In the genomic region with DNA sequence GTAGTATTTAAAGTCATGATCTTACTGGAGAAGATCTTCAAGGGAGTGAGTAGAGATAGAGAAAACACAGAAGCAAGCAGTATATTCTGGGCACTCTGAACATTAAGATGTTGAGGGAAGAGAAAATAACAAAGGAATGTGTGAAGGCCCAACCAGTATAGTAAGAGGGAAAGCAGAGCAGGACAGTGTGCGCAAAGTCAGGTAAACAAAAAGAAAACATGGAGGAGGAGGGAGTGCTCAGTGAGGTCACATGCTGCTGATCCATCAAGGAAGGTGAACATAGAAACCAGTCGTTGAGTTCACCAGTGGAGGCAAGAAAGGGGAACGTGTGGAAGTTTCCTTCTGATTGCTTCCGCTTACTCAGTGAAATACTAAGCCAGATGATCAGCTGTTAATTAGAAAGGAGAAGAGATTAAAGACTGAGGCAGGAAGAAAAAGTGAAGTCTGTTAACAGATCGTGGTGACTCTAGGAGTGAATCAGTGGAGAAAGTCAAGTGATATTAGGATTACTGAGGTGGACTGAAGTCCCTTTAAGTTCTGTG, we compare ENCODE assay signal across 19 cellular contexts.
"Had no signal": no experiment of that assay in that cellular context is flagged by ENCODE, and none has a peak within 500 bp of the region (broad histone marks: within the 10 kb centered on the region; RNA-seq: fewer than 3 reads in every experiment).

No MANE protein-coding gene starts in this region.

- DNase-seq: activated CD4-positive, alpha-beta T cell treated with anti-CD3 and anti-CD28 coated beads, Interleukin-2, amount 10 ng/mL, durations not matched to agents 24 days and 14 days; activated CD8-positive, alpha-beta memory T cell treated with anti-CD3 and anti-CD28 coated beads, Interleukin-2, amount 50 U/mL, for 4 hours; activated effector memory CD4-positive, alpha-beta T cell treated with Interleukin-2 at 50 U/mL for 16 hours; activated naive CD4-positive, alpha-beta T cell treated with anti-CD3 and anti-CD28 coated beads, Interleukin-2, amount 10 ng/mL, durations not matched to agents 7 days and 5 days; activated naive CD8-positive, alpha-beta T cell treated with anti-CD3 and anti-CD28 coated beads, Interleukin-2, amount 50 U/mL, for 24 hours; activated T-cell treated with anti-CD3 and anti-CD28 coated beads, Interleukin-2, amount 50 U/mL, for 4 hours; anterior cingulate cortex; caudate nucleus; hippocampal formation; left cardiac atrium; midbrain; nephron progenitor cell; occipital lobe; posterior cingulate gyrus; T-helper 2 cell had no signal

- H3K27me3 Mint-ChIP-seq: activated CD4-positive, alpha-beta T cell treated with anti-CD3 and anti-CD28 coated beads, Interleukin-2, amount 10 ng/mL, durations not matched to agents 24 days and 14 days; activated naive CD4-positive, alpha-beta T cell treated with anti-CD3 and anti-CD28 coated beads, Interleukin-2, amount 10 ng/mL, durations not matched to agents 7 days and 5 days; activated naive CD8-positive, alpha-beta T cell treated with anti-CD3 and anti-CD28 coated beads, Interleukin-2, amount 50 U/mL, for 24 hours; brain; stimulated activated naive CD8-positive, alpha-beta T cell treated with anti-CD3 and anti-CD28 coated beads, Interleukin-15, Interleukin-2, amounts not matched to agents 100 ng/mL and 50 ng/mL, for 24 hours had no signal

- H3K9me3 Mint-ChIP-seq: activated CD4-positive, alpha-beta T cell treated with anti-CD3 and anti-CD28 coated beads, Interleukin-2, amount 10 ng/mL, durations not matched to agents 24 days and 14 days; activated naive CD4-positive, alpha-beta T cell treated with anti-CD3 and anti-CD28 coated beads, Interleukin-2, amount 10 ng/mL, durations not matched to agents 7 days and 5 days; activated naive CD8-positive, alpha-beta T cell treated with anti-CD3 and anti-CD28 coated beads, Interleukin-2, amount 50 U/mL, for 24 hours; activated T-cell treated with anti-CD3 and anti-CD28 coated beads, Interleukin-2, amount 50 U/mL, for 4 hours; brain; nephron progenitor cell; stimulated activated naive CD8-positive, alpha-beta T cell treated with anti-CD3 and anti-CD28 coated beads, Interleukin-15, Interleukin-2, amounts not matched to agents 100 ng/mL and 50 ng/mL, for 24 hours had no signal

- H3K4me3 ChIP-seq: lung, tibial nerve had no signal

- H3K4me1 Mint-ChIP-seq: activated CD4-positive, alpha-beta T cell treated with anti-CD3 and anti-CD28 coated beads, Interleukin-2, amount 10 ng/mL, durations not matched to agents 24 days and 14 days; activated naive CD4-positive, alpha-beta T cell treated with anti-CD3 and anti-CD28 coated beads, Interleukin-2, amount 10 ng/mL, durations not matched to agents 7 days and 5 days; activated naive CD8-positive, alpha-beta T cell treated with anti-CD3 and anti-CD28 coated beads, Interleukin-2, amount 50 U/mL, for 24 hours; brain; nephron progenitor cell had no signal

- ATAC-seq: activated naive CD8-positive, alpha-beta T cell treated with anti-CD3 and anti-CD28 coated beads, Interleukin-2, amount 50 U/mL, for 24 hours; activated T-cell treated with anti-CD3 and anti-CD28 coated beads, Interleukin-2, amount 50 U/mL, for 4 hours; left cardiac atrium had no signal

- H3K27ac Mint-ChIP-seq: activated CD4-positive, alpha-beta T cell treated with anti-CD3 and anti-CD28 coated beads, Interleukin-2, amount 10 ng/mL, durations not matched to agents 24 days and 14 days; activated naive CD4-positive, alpha-beta T cell treated with anti-CD3 and anti-CD28 coated beads, Interleukin-2, amount 10 ng/mL, durations not matched to agents 7 days and 5 days; activated naive CD8-positive, alpha-beta T cell treated with anti-CD3 and anti-CD28 coated beads, Interleukin-2, amount 50 U/mL, for 24 hours; brain; nephron progenitor cell; stimulated activated naive CD8-positive, alpha-beta T cell treated with anti-CD3 and anti-CD28 coated beads, Interleukin-15, Interleukin-2, amounts not matched to agents 100 ng/mL and 50 ng/mL, for 24 hours had no signal

- H3K4me3 Mint-ChIP-seq: activated CD4-positive, alpha-beta T cell treated with anti-CD3 and anti-CD28 coated beads, Interleukin-2, amount 10 ng/mL, durations not matched to agents 24 days and 14 days; activated naive CD4-positive, alpha-beta T cell treated with anti-CD3 and anti-CD28 coated beads, Interleukin-2, amount 10 ng/mL, durations not matched to agents 7 days and 5 days; activated naive CD8-positive, alpha-beta T cell treated with anti-CD3 and anti-CD28 coated beads, Interleukin-2, amount 50 U/mL, for 24 hours; activated T-cell treated with anti-CD3 and anti-CD28 coated beads, Interleukin-2, amount 50 U/mL, for 4 hours; brain; nephron progenitor cell; stimulated activated naive CD8-positive, alpha-beta T cell treated with anti-CD3 and anti-CD28 coated beads, Interleukin-15, Interleukin-2, amounts not matched to agents 100 ng/mL and 50 ng/mL, for 24 hours had no signal
